ENCODE assay signal across 8 cellular contexts in the genomic region with DNA sequence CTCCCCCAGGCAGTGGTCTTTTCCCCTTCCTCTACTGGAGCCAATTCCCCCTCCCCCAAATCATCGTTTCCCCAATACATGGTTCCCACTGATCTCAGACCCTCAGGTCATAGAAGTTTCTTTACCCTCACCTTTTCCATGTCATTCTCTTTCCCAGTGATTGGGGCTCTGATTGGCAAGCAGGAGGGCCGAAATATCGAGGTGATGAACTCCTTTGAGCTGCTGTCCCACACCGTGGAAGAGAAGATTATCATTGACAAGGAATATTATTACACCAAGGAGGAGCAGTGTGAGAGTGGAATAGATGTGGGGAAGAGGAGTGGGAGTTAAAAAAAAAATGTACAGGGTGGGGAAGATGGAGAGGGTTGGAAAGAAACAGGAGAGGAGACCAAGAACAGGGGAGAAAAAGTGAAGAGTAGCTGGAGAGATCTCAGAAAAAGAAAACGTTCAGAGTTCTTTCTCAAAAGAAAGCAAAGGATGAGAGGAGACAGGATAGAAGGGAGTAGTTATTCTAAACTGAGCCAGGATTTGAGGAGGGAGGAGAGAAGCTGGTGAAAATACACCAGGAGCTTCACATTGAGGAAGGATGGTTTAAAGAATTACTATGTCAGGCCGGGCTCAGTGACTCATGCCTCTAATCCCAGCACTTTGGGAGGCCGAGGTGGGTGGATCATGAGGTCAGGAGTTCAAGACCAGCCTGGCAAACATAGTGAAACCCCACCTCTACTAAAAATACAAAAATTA. TPM values are rescaled to one million over a fixed set of nuclear protein-coding genes. Genes with fewer than 3 reads are reported as not detected.
A peak's percentile ranks its signal among the peaks of the same experiment; 100 is the strongest.
DNase-seq lines count a peak whose midpoint lies in the region; TF ChIP-seq lines count a peak whose summit lies in the region.

No MANE protein-coding gene starts in this region.

- WGBS in spleen, 5 donors = 33 to 58% (median 44%) methylated on average over 7 of the region's 7 CpGs

- H3K27ac Mint-ChIP-seq in glutamatergic neuron (ENCODE audit: unreplicated experiment) = peak overlapping the region; percentile 5

- H3K27me3 ChIP-seq in HAP-1 (ENCODE audit: low read depth) (no peaks in the 10 kb centered on the region), WERI-Rb-1 (ENCODE audit: insufficient read depth, low read depth, severe bottlenecking) (no peaks in the 10 kb centered on the region), spleen (replicated peaks in 1 of 7) (no peaks in the 10 kb centered on the region)

- H3K4me3 Mint-ChIP-seq in glutamatergic neuron (ENCODE audit: unreplicated experiment) = peak overlapping the region; percentile 94

- intact Hi-C loops in spleen (cut with DNase I; ENCODE audit: low total_unique reads) = no loop called here

- H3K4me3 ChIP-seq in HAP-1 = peak overlapping the region; percentile 83
- peak overlapping the region; percentile 93 for H3K4me3 ChIP-seq in WERI-Rb-1 (ENCODE audit: low read depth, low read length)
- H3K4me3 ChIP-seq in spleen = peak overlapping the region; percentile 58 to 97 (median 77)

- TF ChIP-seq CTCF in WERI-Rb-1 (IDR thresholded peaks at IDR 0.05; ENCODE audit: low read depth, low read length) (no peak), glutamatergic neuron (IDR thresholded peaks at IDR 0.05; ENCODE audit: partially characterized antibody, unreplicated experiment) (no peak), spleen (IDR thresholded peaks at IDR 0.05 in 8 of 11, conservative IDR thresholded peaks at IDR 0.05 in 3 of 11) (no peak)

- H3K9me3 Mint-ChIP-seq in glutamatergic neuron (ENCODE audit: unreplicated experiment) = peaks cover 10% of the 10 kb centered on the region

- DNase-seq in HAP-1 (ENCODE audit: low spot score in 2 of 2) = no peak
- DNase-seq in WERI-Rb-1 = no peak
- no peak for DNase-seq in glutamatergic neuron
- DNase-seq in spleen = no peak
- DNase-seq in NCI-H2029 (lab: John Stamatoyannopoulos, UW) = no peak
- no peak for DNase-seq in epidermal melanocyte (ENCODE audit: insufficient read length, low spot score)
- DNase-seq in T1000 (lab: John Stamatoyannopoulos, UW) = no peak
- DNase-seq in amniotic stem cell (lab: John Stamatoyannopoulos, UW) = no peak

- no peaks in the 10 kb centered on the region for H3K36me3 Mint-ChIP-seq in glutamatergic neuron (ENCODE audit: unreplicated experiment)

- H3K27me3 Mint-ChIP-seq in glutamatergic neuron (ENCODE audit: unreplicated experiment) = peaks cover 10% of the 10 kb centered on the region

- H3K27ac ChIP-seq in WERI-Rb-1 = peak overlapping the region; percentile 95
- peak overlapping the region; percentile 76 to 94 (median 90) for H3K27ac ChIP-seq in spleen

- H3K4me1 ChIP-seq in HAP-1 (peaks cover 5% of the 10 kb centered on the region), spleen (peaks cover 15 to 70% (median 29%) of the 10 kb centered on the region in 6 donors)

- no peak for TF ChIP-seq POLR2A in spleen (IDR thresholded peaks at IDR 0.05)

- in situ Hi-C loops in HAP-1 (cut with MboI; ENCODE audit: low sequenced_read_pairs) = no loop called here

- H3K4me1 Mint-ChIP-seq in glutamatergic neuron (ENCODE audit: low read depth, unreplicated experiment) = peaks cover 15% of the 10 kb centered on the region

- no peaks in the 10 kb centered on the region for H3K9me3 ChIP-seq in HAP-1
- no peaks in the 10 kb centered on the region for H3K9me3 ChIP-seq in WERI-Rb-1 (ENCODE audit: severe bottlenecking)
- no peaks in the 10 kb centered on the region for H3K9me3 ChIP-seq in spleen

- peaks cover 43% of the 10 kb centered on the region for H3K36me3 ChIP-seq in HAP-1 (replicated peaks)
- peaks cover 56% of the 10 kb centered on the region for H3K36me3 ChIP-seq in WERI-Rb-1
- H3K36me3 ChIP-seq in spleen = peaks cover 3 to 48% (median 44%) of the 10 kb centered on the region in 6 donors

RNA-seq across cellular contexts. Expression of gene COPS6, which starts 0.9 kb away (rescaled TPM):
- total RNA-seq in glutamatergic neuron (ENCODE audit: unreplicated experiment) (77.4 TPM), spleen (10 to 100 TPM; 47.0 to 86.7 (median 64.7) TPM)
- 10 to 100 TPM; 80.7 to 89.6 (median 83.5) TPM for polyA plus RNA-seq in spleen

RNA-seq across cellular contexts. Expression of gene ZNF3, which starts 8.1 kb away (rescaled TPM):
- 87.9 TPM for total RNA-seq in glutamatergic neuron (ENCODE audit: unreplicated experiment)
- total RNA-seq in spleen = 10 to 100 TPM; 25.7 to 34.0 (median 29.3) TPM
- 10 to 100 TPM; 11.0 to 17.3 (median 14.8) TPM for polyA plus RNA-seq in spleen

RNA-seq across cellular contexts. Expression of gene MCM7, which starts 11.6 kb away (rescaled TPM):
- total RNA-seq in glutamatergic neuron (ENCODE audit: unreplicated experiment) (196 TPM), spleen (10 to 100 TPM; 49.5 to 74.7 (median 64.8) TPM)
- polyA plus RNA-seq in spleen = 10 to 100 TPM; 72.3 to 92.7 (median 75.8) TPM

RNA-seq across cellular contexts. Expression of gene AP4M1, which starts 11.8 kb away (rescaled TPM):
- 25.9 TPM for total RNA-seq in glutamatergic neuron (ENCODE audit: unreplicated experiment)
- 10 to 100 TPM in 5 of 7 donors, 1 to 10 TPM in 2; 9.2 to 18.0 (median 12.0) TPM for total RNA-seq in spleen
- polyA plus RNA-seq in spleen = 10 to 100 TPM in 2 of 3 donors, 1 to 10 TPM in 1; 8.7 to 10.1 (median 10.1) TPM

RNA-seq across cellular contexts. Expression of gene TAF6, which starts 29.5 kb away (rescaled TPM):
- total RNA-seq in glutamatergic neuron (ENCODE audit: unreplicated experiment) (63.1 TPM), spleen (10 to 100 TPM; 29.7 to 44.0 (median 36.5) TPM)
- 10 to 100 TPM; 16.5 to 36.6 (median 21.3) TPM for polyA plus RNA-seq in spleen
